In the genomic region with DNA sequence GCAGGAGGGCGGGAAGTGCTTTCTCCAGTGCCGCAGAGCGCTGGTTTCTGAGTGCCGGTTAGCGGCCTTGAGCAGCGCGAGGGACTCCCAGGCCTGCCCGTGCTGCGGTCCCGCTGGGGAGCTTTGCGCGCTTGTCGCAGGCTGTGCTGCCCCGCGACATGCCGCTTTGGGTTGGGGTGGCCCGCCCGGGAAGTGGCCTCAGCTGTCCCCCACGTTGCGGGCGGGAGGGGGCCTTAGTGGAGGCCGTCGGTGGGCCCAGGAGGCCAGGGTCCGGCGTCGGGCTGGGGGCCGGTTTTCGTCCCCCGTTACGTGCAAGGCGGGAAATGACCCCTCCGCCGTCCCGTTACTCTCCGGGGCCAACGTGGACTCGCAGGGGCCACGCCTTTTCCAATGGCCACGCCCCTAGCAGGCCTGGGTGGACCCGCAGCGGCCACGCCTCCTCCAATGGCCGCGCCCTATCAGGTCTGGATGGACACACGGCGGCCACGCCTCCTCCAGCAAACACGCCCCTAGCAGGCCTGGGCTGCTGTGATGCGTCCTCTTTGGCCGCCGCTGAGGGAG, we compare ENCODE assay signal across 8 cellular contexts. TPM values are rescaled to one million over a fixed set of nuclear protein-coding genes. Genes with fewer than 3 reads are reported as not detected.
A peak's percentile ranks its signal among the peaks of the same experiment; 100 is the strongest.
DNase-seq lines count a peak whose midpoint lies in the region; ATAC-seq, FAIRE-seq and TF ChIP-seq lines count a peak whose summit lies in the region.

No MANE protein-coding gene starts in this region.

- intact Hi-C loops in right cardiac atrium (cut with DNase I) (no loop called here), uterus (cut with DNase I; ENCODE audit: low total_unique reads) (no loop called here)

- H4K20me1 ChIP-seq in astrocyte (ENCODE audit: insufficient read depth, low read length), result peaks cover 26% of the 10 kb centered on the region

- no peak for TF ChIP-seq CTCF in GM12864 (IDR thresholded peaks at IDR 0.05; ENCODE audit: low read depth, low read length, missing control alignments)
- no peak for TF ChIP-seq CTCF in astrocyte (IDR thresholded peaks at IDR 0.05; ENCODE audit: insufficient read depth, low read depth, low read length)
- peak in 1 of 4 experiments; percentile 16 for TF ChIP-seq CTCF in uterus (IDR thresholded peaks at IDR 0.05)

- H3K4me3 ChIP-seq in GM12864 (ENCODE audit: low read depth, low read length) (peak overlapping the region; percentile 95), astrocyte (ENCODE audit: insufficient read depth, low read depth, low read length) (peak overlapping the region; percentile 88), right cardiac atrium (ENCODE audit: low read length) (peak overlapping the region; percentile 61), uterus (peak overlapping the region; percentile 90 to 100)

- peak in 1 of 2 donors; percentile 60 for TF ChIP-seq POLR2A in uterus (IDR thresholded peaks at IDR 0.05)

- peak overlapping the region; percentile 98 for H3K27ac Mint-ChIP-seq in astrocyte (ENCODE audit: unreplicated experiment)

- H3K27ac ChIP-seq in astrocyte (ENCODE audit: low read depth, low read length) (peak overlapping the region; percentile 85), right cardiac atrium (ENCODE audit: low read length) (peak overlapping the region; percentile 97), uterus (peak overlapping the region; percentile 98 to 99)

- no peaks in the 10 kb centered on the region for H3K9me3 ChIP-seq in astrocyte (ENCODE audit: insufficient read depth, low read depth, low read length)
- no peaks in the 10 kb centered on the region for H3K9me3 ChIP-seq in right cardiac atrium (ENCODE audit: control insufficient read depth, low read length)
- H3K9me3 ChIP-seq in uterus, result no peaks in the 10 kb centered on the region

- peaks cover 6% of the 10 kb centered on the region for H3K9me3 Mint-ChIP-seq in astrocyte (ENCODE audit: unreplicated experiment)

- H3K4me1 Mint-ChIP-seq in astrocyte (ENCODE audit: low read depth, unreplicated experiment), result peaks cover 19% of the 10 kb centered on the region

- H3K27me3 Mint-ChIP-seq in astrocyte (ENCODE audit: low read depth, unreplicated experiment), result peaks cover under 1% of the 10 kb centered on the region

- H3K27me3 ChIP-seq in astrocyte (ENCODE audit: insufficient read depth, low read length) (no peaks in the 10 kb centered on the region), right cardiac atrium (ENCODE audit: control insufficient read depth, insufficient read depth) (no peaks in the 10 kb centered on the region), uterus (no peaks in the 10 kb centered on the region)

- ATAC-seq in HG02623 (IDR thresholded peaks at IDR 0.05; ENCODE audit: unreplicated experiment), result peak; percentile 42
- ATAC-seq in right cardiac atrium, result peak; percentile 92 to 93

- peaks cover 42% of the 10 kb centered on the region for H3K79me2 ChIP-seq in astrocyte (ENCODE audit: insufficient read depth, low read length)

- no peaks in the 10 kb centered on the region for H3K36me3 ChIP-seq in astrocyte (ENCODE audit: insufficient read depth, low read length)
- no peaks in the 10 kb centered on the region for H3K36me3 ChIP-seq in uterus

- DNase-seq in GM12864 (ENCODE audit: low read depth) (peak; percentile 84), NCI-H1105 treated with DMSO at 0.1 percent for 48 hours (lab: John Stamatoyannopoulos, UW) (peak; percentile 30), T-helper 22 cell (ENCODE audit: low read depth) (peak; percentile 71), astrocyte (ENCODE audit: low read depth) (peak; percentile 84), right cardiac atrium (peak; percentile 99 to 100 (median 99)), pulmonary artery endothelial cell (ENCODE audit: low read depth, low spot score) (peak; percentile 88), uterus (peak; percentile 98 to 99)

- H2AFZ ChIP-seq in astrocyte (ENCODE audit: low read depth, low read length), result peak overlapping the region; percentile 89

- under 1% methylated on average over 51 of the region's 51 CpGs for WGBS in right cardiac atrium

- peak overlapping the region; percentile 98 for H3K4me2 ChIP-seq in astrocyte (ENCODE audit: low read length)

- FAIRE-seq in astrocyte (lab: Jason Lieb, UNC), result peak; percentile 69

- H3K4me3 Mint-ChIP-seq in astrocyte (ENCODE audit: unreplicated experiment), result peak overlapping the region; percentile 91

- H3K9ac ChIP-seq in astrocyte (ENCODE audit: low read length), result peak overlapping the region; percentile 88

- peaks cover 5% of the 10 kb centered on the region for H3K4me1 ChIP-seq in astrocyte (ENCODE audit: insufficient read depth, low read length)
- H3K4me1 ChIP-seq in right cardiac atrium (ENCODE audit: control insufficient read depth, insufficient read depth, low read length), result no peaks in the 10 kb centered on the region
- H3K4me1 ChIP-seq in uterus, result no peaks in the 10 kb centered on the region

- peaks cover 4% of the 10 kb centered on the region for H3K36me3 Mint-ChIP-seq in astrocyte (ENCODE audit: low read depth, unreplicated experiment)

RNA-seq across cellular contexts. Expression of gene C1orf174, which starts 1.0 kb away (rescaled TPM):
- 24.4 and 26.1 TPM in 2 replicates for total RNA-seq in astrocyte
- total RNA-seq in right cardiac atrium, result 10 to 100 TPM; 11.3 to 15.1 (median 13.2) TPM
- polyA plus RNA-seq in right cardiac atrium, result 11.6 TPM
- total RNA-seq in pulmonary artery endothelial cell, result 30.8 and 55.3 TPM in 2 replicates
- total RNA-seq in uterus, result 10 to 100 TPM in 2 of 4 donors, 1 to 10 TPM in 2; 6.4 to 41.9 (median 17.5) TPM

RNA-seq across cellular contexts. Expression of gene DFFB, which starts 43.8 kb away (rescaled TPM):
- total RNA-seq in astrocyte, result 5.9 and 7.4 TPM in 2 replicates
- 1 to 10 TPM; 2.9 to 6.1 (median 4.5) TPM for total RNA-seq in right cardiac atrium
- polyA plus RNA-seq in right cardiac atrium, result 2.6 TPM
- total RNA-seq in pulmonary artery endothelial cell, result 11.5 and 15.1 TPM in 2 replicates
- 10 to 100 TPM in 2 of 4 donors, 1 to 10 TPM in 1, under 1 TPM in 1; 0.51 to 17.9 (median 9.3) TPM for total RNA-seq in uterus

RNA-seq across cellular contexts. Expression of gene CEP104, which starts 44.0 kb away (rescaled TPM):
- total RNA-seq in astrocyte, result 35.0 and 43.6 TPM in 2 replicates
- total RNA-seq in right cardiac atrium, result 10 to 100 TPM; 33.2 to 41.2 (median 35.0) TPM
- 8.7 TPM for polyA plus RNA-seq in right cardiac atrium
- 16.5 and 42.1 TPM in 2 replicates for total RNA-seq in pulmonary artery endothelial cell
- 10 to 100 TPM; 10.5 to 43.2 (median 22.1) TPM for total RNA-seq in uterus

Comparison
In these comparisons a context has a peak if more than half of its experiments do, and no peak if none do; other contexts are left out.
1. Peak in every context shown above with its lines: DNase-seq, ATAC-seq, H3K4me3 ChIP-seq and H3K27ac ChIP-seq.
2. DNase-seq: peak in every context shown above with its lines; median percentile 99 in right cardiac atrium; 98 in uterus; 88 in pulmonary artery endothelial cell; 84 in GM12864; 84 in astrocyte; 71 in T-helper 22 cell; 30 in NCI-H1105 treated with DMSO at 0.1 percent for 48 hours.